Comparison of ENCODE assay signal across 8 cellular contexts in the genomic region with DNA sequence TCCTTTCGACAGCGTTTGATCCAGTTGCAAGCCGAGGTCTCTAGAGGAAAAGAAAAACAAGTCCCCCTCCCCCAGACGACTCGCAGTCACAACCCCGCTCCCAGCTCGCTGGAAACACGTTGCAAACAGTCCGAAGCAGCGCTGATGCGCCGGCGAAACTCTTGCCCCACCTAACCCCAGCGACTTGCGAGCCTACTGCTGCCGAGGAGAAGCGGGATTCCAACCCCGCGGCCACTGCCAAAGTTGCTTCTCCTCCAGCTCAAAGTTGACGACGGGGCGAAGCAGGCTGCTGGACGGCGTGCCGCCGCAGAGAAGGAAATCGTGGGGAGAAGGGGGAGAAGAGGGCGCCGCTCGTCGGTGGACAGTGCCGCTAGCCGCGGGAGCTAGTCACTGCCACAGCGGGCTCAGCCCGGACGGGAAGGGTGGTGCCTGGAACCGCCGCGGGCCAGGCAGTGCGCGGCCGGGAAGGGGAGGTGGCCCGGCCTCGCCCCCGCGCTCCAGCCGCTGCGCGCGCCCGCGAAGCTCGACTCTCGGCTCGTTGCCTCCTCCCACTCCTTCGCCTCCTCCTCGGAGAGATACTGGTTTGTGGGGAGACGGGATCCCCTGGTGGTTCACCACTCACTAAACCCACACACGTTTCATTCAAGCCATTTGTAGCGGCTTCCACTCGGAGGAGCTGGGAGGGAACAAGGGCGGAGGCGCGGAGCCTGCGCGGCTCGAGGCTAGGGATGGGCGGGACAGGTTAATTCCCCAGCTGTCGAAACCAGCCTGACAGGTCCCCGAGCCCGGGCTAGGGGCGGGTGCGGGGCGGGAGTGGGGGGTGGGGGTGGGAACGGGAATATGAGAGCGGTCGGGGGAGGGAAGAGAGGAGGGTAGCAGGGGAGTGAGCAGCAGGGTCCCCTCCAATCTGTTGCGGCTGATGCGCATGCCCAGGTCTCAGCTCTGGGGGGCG. TPM values are rescaled to one million over a fixed set of nuclear protein-coding genes. Genes with fewer than 3 reads are reported as not detected.
DNase-seq lines count a peak whose midpoint lies in the region; ATAC-seq and TF ChIP-seq lines count a peak whose summit lies in the region.

A gene with protein sequence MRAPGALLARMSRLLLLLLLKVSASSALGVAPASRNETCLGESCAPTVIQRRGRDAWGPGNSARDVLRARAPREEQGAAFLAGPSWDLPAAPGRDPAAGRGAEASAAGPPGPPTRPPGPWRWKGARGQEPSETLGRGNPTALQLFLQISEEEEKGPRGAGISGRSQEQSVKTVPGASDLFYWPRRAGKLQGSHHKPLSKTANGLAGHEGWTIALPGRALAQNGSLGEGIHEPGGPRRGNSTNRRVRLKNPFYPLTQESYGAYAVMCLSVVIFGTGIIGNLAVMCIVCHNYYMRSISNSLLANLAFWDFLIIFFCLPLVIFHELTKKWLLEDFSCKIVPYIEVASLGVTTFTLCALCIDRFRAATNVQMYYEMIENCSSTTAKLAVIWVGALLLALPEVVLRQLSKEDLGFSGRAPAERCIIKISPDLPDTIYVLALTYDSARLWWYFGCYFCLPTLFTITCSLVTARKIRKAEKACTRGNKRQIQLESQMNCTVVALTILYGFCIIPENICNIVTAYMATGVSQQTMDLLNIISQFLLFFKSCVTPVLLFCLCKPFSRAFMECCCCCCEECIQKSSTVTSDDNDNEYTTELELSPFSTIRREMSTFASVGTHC (minus strand): TSS at position 392 of the 952 bp plus-strand sequence. CDS start 816 bp downstream, outside the sequence.

- H3K9me3 Mint-ChIP-seq in HFFc6 = peaks cover 7% of the 10 kb centered on the region; the same call in 1 of the 2 replicates

- peaks cover 10% of the 10 kb centered on the region for H3K27me3 Mint-ChIP-seq in HFFc6 (ENCODE audit: insufficient read depth)

- H3K36me3 ChIP-seq in HUES48 (ENCODE audit: control insufficient read depth, insufficient read depth, low read length) (no peaks in the 10 kb centered on the region), sigmoid colon (no peaks in the 10 kb centered on the region)

- no peak for TF ChIP-seq POLR2A in sigmoid colon (IDR thresholded peaks at IDR 0.05)

- H3K9me3 ChIP-seq in HUES48 (ENCODE audit: control insufficient read depth, insufficient read depth, low read length) = no peaks in the 10 kb centered on the region
- no peaks in the 10 kb centered on the region for H3K9me3 ChIP-seq in iPS-18c (ENCODE audit: control insufficient read depth, insufficient read depth, low read length)
- H3K9me3 ChIP-seq in sigmoid colon = no peaks in the 10 kb centered on the region

- H3K36me3 Mint-ChIP-seq in HFFc6 (ENCODE audit: low read depth) = no peaks in the 10 kb centered on the region

- H3K4me3 ChIP-seq in HUES48 (ENCODE audit: low read depth, low read length) (peak within 1 kb of the TSS; percentile 97), iPS-18c (ENCODE audit: insufficient read depth, low read depth, low read length) (peak within 1 kb of the TSS; percentile 80), sigmoid colon (peak within 1 kb of the TSS; percentile 28 to 52 (median 39))

- no peak for TF ChIP-seq EP300 in sigmoid colon (IDR thresholded peaks at IDR 0.05)

- ATAC-seq in GM21447 (IDR thresholded peaks at IDR 0.05; ENCODE audit: unreplicated experiment) = peak; percentile 60

- peaks cover 31% of the 10 kb centered on the region for H3K27me3 ChIP-seq in HUES48 (ENCODE audit: control insufficient read depth, insufficient read depth, low read length)
- H3K27me3 ChIP-seq in sigmoid colon = peaks cover 11 to 36% (median 27%) of the 10 kb centered on the region in 3 donors

- no peak within 1 kb of the TSS for H3K4me3 Mint-ChIP-seq in HFFc6

- intact Hi-C loops in sigmoid colon (cut with DNase I) = no loop called here

- peaks cover 13% of the 10 kb centered on the region for H3K4me1 ChIP-seq in HUES48 (ENCODE audit: control insufficient read depth, insufficient read depth, low read length)
- peaks cover 0 to 27% (median 21%) of the 10 kb centered on the region in 4 donors for H3K4me1 ChIP-seq in sigmoid colon

- H3K27ac Mint-ChIP-seq in HFFc6 = no peak within 1 kb of the TSS

- no peaks in the 10 kb centered on the region for H3K4me1 Mint-ChIP-seq in HFFc6 (ENCODE audit: low read depth)

- H3K9ac ChIP-seq in HUES48 (ENCODE audit: low read depth, low read length) = peak within 1 kb of the TSS; percentile 41; the same call in 1 of the 2 replicates

- TF ChIP-seq CTCF in sigmoid colon (IDR thresholded peaks at IDR 0.05) = no peak
- no peak for TF ChIP-seq CTCF in HFFc6 (IDR thresholded peaks at IDR 0.05)

- in situ Hi-C loops in T47D (cut with HindIII; ENCODE audit: low pct_unique_long_range_greater_than_20kb, low sequenced_read_pairs) = no loop called here

- DNase-seq in Daoy (ENCODE audit: low read depth) = peak; percentile 88
- DNase-seq in SHP77 treated with DMSO at 0.1 percent for 48 hours (lab: John Stamatoyannopoulos, UW) = peak; percentile 19
- DNase-seq in T47D (ENCODE audit: low read depth in 1 of 2, low spot score in 1 of 2) = peak; percentile 85 to 92
- peak; percentile 74 for DNase-seq in sigmoid colon
- no peak for DNase-seq in HFFc6

- 2% methylated on average over 81 of the region's 81 CpGs for WGBS in sigmoid colon, 2 donors

- H3K27ac ChIP-seq in HUES48 (ENCODE audit: low read depth, low read length) (peak within 1 kb of the TSS; percentile 78), sigmoid colon (peak within 1 kb of the TSS in 1 of 4 donors; percentile 79)

RNA-seq across cellular contexts. Expression of the gene that starts here (rescaled TPM):
- total RNA-seq in Daoy (2014; rRNA removed; shearing (Covaris generic)) = 0.65 and 1.5 TPM in 2 replicates
- 1 to 10 TPM in 3 of 4 donors, under 1 TPM in 1; 0.68 to 2.3 (median 1.4) TPM for total RNA-seq in sigmoid colon
- under 1 TPM in 1 of 3 donors, not detected in 2; 0.69 TPM for polyA plus RNA-seq in sigmoid colon
- total RNA-seq in HFFc6 (2021; fragmentation: NEBNext Ultra II Directional; extraction: Animal tissue kit (Norgen Biotek cat#: 25700)) = not detected

Comparison
In these comparisons a context has a peak if more than half of its experiments do, and no peak if none do; other contexts are left out.
1. H3K4me3 ChIP-seq: peak in every context shown above with its lines; median percentile 97 in HUES48; 80 in iPS-18c; 39 in sigmoid colon.